10 cellular contexts compared by ENCODE assay signal in genomic region chr2:47086054-47086471, GRCh38.
DNase-seq lines count a peak whose midpoint lies in the region; ATAC-seq and TF ChIP-seq lines count a peak whose summit lies in the region.
"Had no signal": no experiment of that assay in that cellular context is flagged by ENCODE, and none has a peak within 500 bp of the region (broad histone marks: within the 10 kb centered on the region; RNA-seq: fewer than 3 reads in every experiment).

No MANE protein-coding gene starts in this region.

- H3K9me3 ChIP-seq in GM23248 (ENCODE audit: low read depth) (no peaks in the 10 kb centered on the region), skeletal muscle tissue (ENCODE audit: control insufficient read depth in 3 of 3, low read length in 3 of 3) (no peaks in the 10 kb centered on the region), WERI-Rb-1 (ENCODE audit: severe bottlenecking) (no peaks in the 10 kb centered on the region)

- H3K4me3 ChIP-seq in GM23248 (no peak overlapping the region), skeletal muscle tissue (ENCODE audit: low read length in 3 of 3) (no peak overlapping the region), WERI-Rb-1 (ENCODE audit: low read depth, low read length) (no peak overlapping the region)

- no peaks in the 10 kb centered on the region for H3K9me3 Mint-ChIP-seq in activated T-helper 1 cell treated with anti-CD3 and anti-CD28 coated beads, Interleukin-12 subunit alpha, Interleukin-12 subunit beta, Interleukin-2, Interleukin-4 antibody, amounts not matched to agents 30 ng/mL and 10 ng/mL and 1 ng/mL, durations not matched to agents 14 hours and 24 hours and 36 hours
- H3K9me3 Mint-ChIP-seq: CD8-positive, alpha-beta memory T cell; T-helper 2 cell treated with Interferon-gamma antibody and Interleukin-4, amounts not matched to agents 5 μg/mL and 100 μg/mL, for 36 hours had no signal

- intact Hi-C loops in activated T-helper 1 cell treated with anti-CD3 and anti-CD28 coated beads, Interleukin-12 subunit alpha, Interleukin-12 subunit beta, Interleukin-2, Interleukin-4 antibody, amounts not matched to agents 30 ng/mL and 10 ng/mL and 1 ng/mL, durations not matched to agents 14 hours and 24 hours and 36 hours (cut with micrococcal nuclease) = no loop called here

- no peaks in the 10 kb centered on the region for H3K36me3 ChIP-seq in GM23248 (ENCODE audit: low read depth)
- H3K36me3 ChIP-seq in skeletal muscle tissue (ENCODE audit: control insufficient read depth in 3 of 3, insufficient read depth in 3 of 3, low read length in 3 of 3) = no peaks in the 10 kb centered on the region
- no peaks in the 10 kb centered on the region for H3K36me3 ChIP-seq in WERI-Rb-1

- TF ChIP-seq CTCF in WERI-Rb-1 (IDR thresholded peaks at IDR 0.05; ENCODE audit: low read depth, low read length) = no peak

- no peaks in the 10 kb centered on the region for H3K4me1 Mint-ChIP-seq in activated T-helper 1 cell treated with anti-CD3 and anti-CD28 coated beads, Interleukin-12 subunit alpha, Interleukin-12 subunit beta, Interleukin-2, Interleukin-4 antibody, amounts not matched to agents 30 ng/mL and 10 ng/mL and 1 ng/mL, durations not matched to agents 14 hours and 24 hours and 36 hours (ENCODE audit: low read depth)
- H3K4me1 Mint-ChIP-seq: CD8-positive, alpha-beta memory T cell had no signal

- in situ Hi-C loops in GM23248 (cut with MboI) = no loop called here

- no peaks in the 10 kb centered on the region; the same call in 1 of the 2 replicates for H3F3A ChIP-seq in GM23248 (ENCODE audit: insufficient read depth)

- no peaks in the 10 kb centered on the region for H3K36me3 Mint-ChIP-seq in activated T-helper 1 cell treated with anti-CD3 and anti-CD28 coated beads, Interleukin-12 subunit alpha, Interleukin-12 subunit beta, Interleukin-2, Interleukin-4 antibody, amounts not matched to agents 30 ng/mL and 10 ng/mL and 1 ng/mL, durations not matched to agents 14 hours and 24 hours and 36 hours (ENCODE audit: low read depth)
- H3K36me3 Mint-ChIP-seq: CD8-positive, alpha-beta memory T cell had no signal

- H3K4me2 ChIP-seq in GM23248 (ENCODE audit: unreplicated experiment) = no peak overlapping the region

- peaks cover 6% of the 10 kb centered on the region for H3K27me3 Mint-ChIP-seq in activated T-helper 1 cell treated with anti-CD3 and anti-CD28 coated beads, Interleukin-12 subunit alpha, Interleukin-12 subunit beta, Interleukin-2, Interleukin-4 antibody, amounts not matched to agents 30 ng/mL and 10 ng/mL and 1 ng/mL, durations not matched to agents 14 hours and 24 hours and 36 hours (ENCODE audit: insufficient read depth)

- no peak for DNase-seq in GM23248
- DNase-seq in activated T-helper 1 cell treated with anti-CD3 and anti-CD28 coated beads, Interleukin-12 subunit alpha, Interleukin-12 subunit beta, Interleukin-2, Interleukin-4 antibody, amounts not matched to agents 30 ng/mL and 10 ng/mL and 1 ng/mL, durations not matched to agents 14 hours and 24 hours and 36 hours (ENCODE audit: low spot score) = no peak
- peak; percentile 15 for DNase-seq in inferior parietal cortex (ENCODE audit: extremely low spot score)
- DNase-seq in WERI-Rb-1 = no peak
- DNase-seq in C1 segment of cervical spinal cord (lab: John Stamatoyannopoulos, UW) = no peak
- DNase-seq: CD8-positive, alpha-beta memory T cell; NCI-H1417 treated with DMSO at 0.1 percent for 48 hours had no signal

- peak overlapping the region; percentile 1 for H3K27ac Mint-ChIP-seq in activated T-helper 1 cell treated with anti-CD3 and anti-CD28 coated beads, Interleukin-12 subunit alpha, Interleukin-12 subunit beta, Interleukin-2, Interleukin-4 antibody, amounts not matched to agents 30 ng/mL and 10 ng/mL and 1 ng/mL, durations not matched to agents 14 hours and 24 hours and 36 hours
- H3K27ac Mint-ChIP-seq: T-helper 2 cell treated with Interferon-gamma antibody and Interleukin-4, amounts not matched to agents 5 μg/mL and 100 μg/mL, for 36 hours had no signal

- no peaks in the 10 kb centered on the region for H3K79me2 ChIP-seq in GM23248 (ENCODE audit: insufficient read depth)

- H3K27ac ChIP-seq in GM23248 (no peak overlapping the region), skeletal muscle tissue (ENCODE audit: low read depth, low read length) (peak overlapping the region; percentile 60), WERI-Rb-1 (no peak overlapping the region)

- H3K9me2 ChIP-seq in GM23248 (ENCODE audit: insufficient read depth) = no peaks in the 10 kb centered on the region

- H4K20me1 ChIP-seq in GM23248 (ENCODE audit: insufficient read depth) = no peaks in the 10 kb centered on the region

- H3K4me1 ChIP-seq in GM23248 (ENCODE audit: insufficient read depth) (peaks cover 28% of the 10 kb centered on the region), skeletal muscle tissue (ENCODE audit: control insufficient read depth in 3 of 3, insufficient read depth in 3 of 3, low read length in 3 of 3) (peaks cover 44 to 49% (median 48%) of the 10 kb centered on the region in 3 donors)

- 96 to 97% methylated on average over 9 of the region's 9 CpGs for WGBS in GM23248 (ENCODE audit: low coverage in 1 of 2, low lambda C conversion rate in 2 of 2, missing lambda C conversion rate in 2 of 2), 2 experiments

- H3K27me3 ChIP-seq in GM23248 (replicated peaks; ENCODE audit: insufficient read depth) (no peaks in the 10 kb centered on the region), skeletal muscle tissue (ENCODE audit: control insufficient read depth in 3 of 3, insufficient read depth in 3 of 3, low read length in 3 of 3) (no peaks in the 10 kb centered on the region), WERI-Rb-1 (ENCODE audit: insufficient read depth, low read depth, severe bottlenecking) (no peaks in the 10 kb centered on the region)

- H3K9ac ChIP-seq in GM23248 (no peak overlapping the region), skeletal muscle tissue (ENCODE audit: low read depth in 1 of 3, low read length in 3 of 3) (no peak overlapping the region)

- no peak for ATAC-seq in HG03457 (IDR thresholded peaks at IDR 0.05; ENCODE audit: unreplicated experiment)

- no peak overlapping the region for H3K4me3 Mint-ChIP-seq in activated T-helper 1 cell treated with anti-CD3 and anti-CD28 coated beads, Interleukin-12 subunit alpha, Interleukin-12 subunit beta, Interleukin-2, Interleukin-4 antibody, amounts not matched to agents 30 ng/mL and 10 ng/mL and 1 ng/mL, durations not matched to agents 14 hours and 24 hours and 36 hours
- H3K4me3 Mint-ChIP-seq: CD8-positive, alpha-beta memory T cell; T-helper 2 cell treated with Interferon-gamma antibody and Interleukin-4, amounts not matched to agents 5 μg/mL and 100 μg/mL, for 36 hours had no signal

- H2AFZ ChIP-seq in GM23248 = peak overlapping the region; percentile 57
